1 cellular context compared by ENCODE assay signal in genomic region chr11:67600324-67601029, GRCh38.
TF ChIP-seq lines count a peak whose summit lies in the region.

No MANE protein-coding gene starts in this region.

TF ChIP-seq in GM12878, 131 proteins besides CTCF, POLR2A, EP300 and RAD21 (continues in another document):
- TF ChIP-seq, protein P1, sequence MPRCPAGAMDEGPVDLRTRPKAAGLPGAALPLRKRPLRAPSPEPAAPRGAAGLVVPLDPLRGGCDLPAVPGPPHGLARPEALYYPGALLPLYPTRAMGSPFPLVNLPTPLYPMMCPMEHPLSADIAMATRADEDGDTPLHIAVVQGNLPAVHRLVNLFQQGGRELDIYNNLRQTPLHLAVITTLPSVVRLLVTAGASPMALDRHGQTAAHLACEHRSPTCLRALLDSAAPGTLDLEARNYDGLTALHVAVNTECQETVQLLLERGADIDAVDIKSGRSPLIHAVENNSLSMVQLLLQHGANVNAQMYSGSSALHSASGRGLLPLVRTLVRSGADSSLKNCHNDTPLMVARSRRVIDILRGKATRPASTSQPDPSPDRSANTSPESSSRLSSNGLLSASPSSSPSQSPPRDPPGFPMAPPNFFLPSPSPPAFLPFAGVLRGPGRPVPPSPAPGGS (IDR thresholded peaks at IDR 0.05; ENCODE audit: borderline replicate concordance, insufficient read depth, low read depth, low read length, poor library complexity, severe bottlenecking) = no peak
- TF ChIP-seq BHLHE40 (IDR thresholded peaks at IDR 0.05; ENCODE audit: borderline replicate concordance in 1 of 2, low read depth in 2 of 2, low read length in 1 of 2) (peak; percentile 53 to 66; a peak in 2 of 4 replicates), TARDBP (IDR thresholded peaks at IDR 0.05; ENCODE audit: borderline replicate concordance) (no peak), NFXL1 (IDR thresholded peaks at IDR 0.05; ENCODE audit: borderline replicate concordance) (no peak), JUNB (IDR thresholded peaks at IDR 0.05) (no peak), RB1 (IDR thresholded peaks at IDR 0.05; ENCODE audit: borderline replicate concordance) (no peak; the same call in 1 of the 2 replicates), MAX (IDR thresholded peaks at IDR 0.05; ENCODE audit: low read depth, low read length) (no peak), MYB (IDR thresholded peaks at IDR 0.05; ENCODE audit: borderline replicate concordance, low read depth, low read length) (peak; percentile 61; the same call in 1 of the 2 replicates), POU2F2 (IDR thresholded peaks at IDR 0.05; ENCODE audit: borderline replicate concordance, low read depth, low read length) (peak; percentile 97), IKZF2 (IDR thresholded peaks at IDR 0.05) (peak; percentile 60 to 62; a peak in 2 of 4 replicates), ZNF24 (IDR thresholded peaks at IDR 0.05) (no peak), CBX3 (IDR thresholded peaks at IDR 0.05; ENCODE audit: borderline replicate concordance, low read depth) (no peak), PAX5 (IDR thresholded peaks at IDR 0.05; ENCODE audit: borderline replicate concordance, low read depth, low read length) (peak; percentile 57; the same call in 1 of the 2 replicates), GATAD2B (conservative IDR thresholded peaks at IDR 0.05; ENCODE audit: low read depth) (no peak), EZH2 (IDR thresholded peaks at IDR 0.05; ENCODE audit: borderline replicate concordance, control insufficient read depth, low read depth, low read length) (no peak), WRNIP1 (IDR thresholded peaks at IDR 0.05; ENCODE audit: borderline replicate concordance, low read depth, low read length) (no peak), MXI1 (IDR thresholded peaks at IDR 0.05; ENCODE audit: low read depth, low read length) (no peak), ZBTB11 (CRISPR knock-in tag; IDR thresholded peaks at IDR 0.05) (no peak), KAT2A (conservative IDR thresholded peaks at IDR 0.05; ENCODE audit: control insufficient read depth, low read depth, low read length) (no peak), KLF5 (IDR thresholded peaks at IDR 0.05; ENCODE audit: partially characterized antibody) (no peak), SRF (IDR thresholded peaks at IDR 0.05; ENCODE audit: low read depth in 2 of 2, low read length in 2 of 2) (peak; percentile 28 to 41; a peak in 1 of 4 replicates), TCF12 (IDR thresholded peaks at IDR 0.05; ENCODE audit: low read depth, low read length) (peak; percentile 84), STAT1 (conservative IDR thresholded peaks at IDR 0.05) (no peak), CHD4 (IDR thresholded peaks at IDR 0.05) (no peak), SUPT20H (IDR thresholded peaks at IDR 0.05; ENCODE audit: borderline replicate concordance, control insufficient read depth, low read depth, low read length) (no peak), ASH2L (IDR thresholded peaks at IDR 0.05; ENCODE audit: borderline replicate concordance, low read depth) (peak; percentile 83; the same call in 1 of the 2 replicates), FOS (IDR thresholded peaks at IDR 0.05; ENCODE audit: borderline replicate concordance, extremely low read depth, insufficient read length) (no peak), SPI1 (IDR thresholded peaks at IDR 0.05; ENCODE audit: borderline replicate concordance, insufficient read depth, low read depth, low read length) (peak; percentile 44; the same call in 1 of the 2 replicates), MEF2B (IDR thresholded peaks at IDR 0.05; ENCODE audit: partially characterized antibody, poor library complexity, severe bottlenecking) (peak; percentile 49), ATF7 (IDR thresholded peaks at IDR 0.05; ENCODE audit: low read depth) (0 out of 2 replicates have a peak, but pooled peaks have one; percentile 14), NR2C1 (IDR thresholded peaks at IDR 0.05) (no peak), MYC (IDR thresholded peaks at IDR 0.05; ENCODE audit: insufficient read depth, insufficient read length, insufficient replicate concordance, low read length, severe bottlenecking) (no peak), ETV6 (conservative IDR thresholded peaks at IDR 0.05 in 1 of 2, IDR thresholded peaks at IDR 0.05 in 1 of 2; ENCODE audit: borderline replicate concordance in 1 of 2, low read depth in 1 of 2) (0 out of 4 replicates have a peak, but pooled peaks of 1 of the 2 experiments have one; percentile 13), SP1 (IDR thresholded peaks at IDR 0.05; ENCODE audit: low read depth, low read length) (peak; percentile 72), ZNF384 (IDR thresholded peaks at IDR 0.05; ENCODE audit: borderline replicate concordance, low read depth, low read length) (no peak), EED (IDR thresholded peaks at IDR 0.05; ENCODE audit: low read depth) (peak; percentile 45), CEBPZ (IDR thresholded peaks at IDR 0.05; ENCODE audit: low read depth, low read length) (no peak), STAT3 (IDR thresholded peaks at IDR 0.05; ENCODE audit: low read depth, low read length) (no peak), RUNX3 (IDR thresholded peaks at IDR 0.05; ENCODE audit: low read length) (peak; percentile 94), NR2C2 (IDR thresholded peaks at IDR 0.05; ENCODE audit: borderline replicate concordance, control insufficient read depth, insufficient read length, low read depth) (no peak), NFYA (IDR thresholded peaks at IDR 0.05; ENCODE audit: borderline replicate concordance, low read depth, low read length) (no peak), SMARCA5 (IDR thresholded peaks at IDR 0.05) (no peak; the same call in 1 of the 2 replicates), IKZF1 (conservative IDR thresholded peaks at IDR 0.05) (peak; percentile 62), CREM (IDR thresholded peaks at IDR 0.05; ENCODE audit: low read depth) (0 out of 2 replicates have a peak, but pooled peaks have one; percentile 42), ZNF217 (IDR thresholded peaks at IDR 0.05) (no peak), TBL1XR1 (IDR thresholded peaks at IDR 0.05; ENCODE audit: low read depth, low read length) (peak; percentile 67), CHD2 (IDR thresholded peaks at IDR 0.05; ENCODE audit: borderline replicate concordance, low read depth, low read length) (0 out of 2 replicates have a peak, but pooled peaks have one; percentile 39), PAX8 (IDR thresholded peaks at IDR 0.05) (no peak), CBX5 (IDR thresholded peaks at IDR 0.05; ENCODE audit: low read depth) (no peak), IRF5 (IDR thresholded peaks at IDR 0.05; ENCODE audit: borderline replicate concordance) (no peak), FOXM1 (IDR thresholded peaks at IDR 0.05; ENCODE audit: low read depth, low read length) (peak; percentile 58; the same call in 1 of the 2 replicates), IRF3 (IDR thresholded peaks at IDR 0.05) (no peak), PBX3 (IDR thresholded peaks at IDR 0.05; ENCODE audit: insufficient replicate concordance, low read depth, low read length) (no peak), ESRRA (IDR thresholded peaks at IDR 0.05; ENCODE audit: low read length) (peak; percentile 93), SMAD1 (IDR thresholded peaks at IDR 0.05; ENCODE audit: low read depth, partially characterized antibody) (no peak), RFX5 (IDR thresholded peaks at IDR 0.05; ENCODE audit: low read depth, low read length) (no peak)
- TF ChIP-seq, protein P2, sequence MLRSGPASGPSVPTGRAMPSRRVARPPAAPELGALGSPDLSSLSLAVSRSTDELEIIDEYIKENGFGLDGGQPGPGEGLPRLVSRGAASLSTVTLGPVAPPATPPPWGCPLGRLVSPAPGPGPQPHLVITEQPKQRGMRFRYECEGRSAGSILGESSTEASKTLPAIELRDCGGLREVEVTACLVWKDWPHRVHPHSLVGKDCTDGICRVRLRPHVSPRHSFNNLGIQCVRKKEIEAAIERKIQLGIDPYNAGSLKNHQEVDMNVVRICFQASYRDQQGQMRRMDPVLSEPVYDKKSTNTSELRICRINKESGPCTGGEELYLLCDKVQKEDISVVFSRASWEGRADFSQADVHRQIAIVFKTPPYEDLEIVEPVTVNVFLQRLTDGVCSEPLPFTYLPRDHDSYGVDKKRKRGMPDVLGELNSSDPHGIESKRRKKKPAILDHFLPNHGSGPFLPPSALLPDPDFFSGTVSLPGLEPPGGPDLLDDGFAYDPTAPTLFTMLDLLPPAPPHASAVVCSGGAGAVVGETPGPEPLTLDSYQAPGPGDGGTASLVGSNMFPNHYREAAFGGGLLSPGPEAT (IDR thresholded peaks at IDR 0.05; ENCODE audit: low read depth) = peak; percentile 59
- TF ChIP-seq, protein P3, sequence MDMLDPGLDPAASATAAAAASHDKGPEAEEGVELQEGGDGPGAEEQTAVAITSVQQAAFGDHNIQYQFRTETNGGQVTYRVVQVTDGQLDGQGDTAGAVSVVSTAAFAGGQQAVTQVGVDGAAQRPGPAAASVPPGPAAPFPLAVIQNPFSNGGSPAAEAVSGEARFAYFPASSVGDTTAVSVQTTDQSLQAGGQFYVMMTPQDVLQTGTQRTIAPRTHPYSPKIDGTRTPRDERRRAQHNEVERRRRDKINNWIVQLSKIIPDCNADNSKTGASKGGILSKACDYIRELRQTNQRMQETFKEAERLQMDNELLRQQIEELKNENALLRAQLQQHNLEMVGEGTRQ (IDR thresholded peaks at IDR 0.05; ENCODE audit: borderline replicate concordance, low read depth, low read length) = no peak; the same call in 1 of the 2 replicates
